Comparison of ENCODE assay signal across 18 cellular contexts in genomic region chr2:11163439-11164317, GRCh38. TPM values are rescaled to one million over a fixed set of nuclear protein-coding genes. Genes with fewer than 3 reads are reported as not detected.
A peak's percentile ranks its signal among the peaks of the same experiment; 100 is the strongest.
DNase-seq lines count a peak whose midpoint lies in the region; ATAC-seq and TF ChIP-seq lines count a peak whose summit lies in the region.
"Had no signal": no experiment of that assay in that cellular context is flagged by ENCODE, and none has a peak within 500 bp of the region (broad histone marks: within the 10 kb centered on the region; RNA-seq: fewer than 3 reads in every experiment).

No MANE protein-coding gene starts in this region.

- no peak for ATAC-seq in GM21786 (IDR thresholded peaks at IDR 0.05; ENCODE audit: unreplicated experiment)

- DNase-seq in LHCN-M2 (ENCODE audit: low read depth) (peak; percentile 26), astrocyte of the spinal cord (ENCODE audit: low read depth, low spot score) (peak; percentile 16), left kidney (ENCODE audit: low read depth, low spot score) (peak; percentile 33), renal cortical epithelial cell (ENCODE audit: low read depth) (peak; percentile 48), chondrocyte (ENCODE audit: low spot score) (no peak), anterior cingulate cortex (lab: John Stamatoyannopoulos, UW) (no peak)
- DNase-seq: DMS53, GDM1, GOT3, NCI-H1105 treated with DMSO at 0.1 percent for 48 hours, NCI-H2029 treated with DMSO at 0.1 percent for 48 hours, NCI-H226, NCI-H524 treated with DMSO at 0.1 percent for 48 hours, NCI-H82, Peyer's patch had no signal

- H3K27ac Mint-ChIP-seq in chondrocyte (ENCODE audit: unreplicated experiment): no peak overlapping the region
- H3K27ac Mint-ChIP-seq: B cell had no signal

- no peaks in the 10 kb centered on the region for H3K27me3 Mint-ChIP-seq in chondrocyte (ENCODE audit: low read depth)
- H3K27me3 Mint-ChIP-seq: B cell had no signal

- TF ChIP-seq CTCF in astrocyte of the spinal cord (IDR thresholded peaks at IDR 0.05; ENCODE audit: low read depth, low read length) (no peak), chondrocyte (IDR thresholded peaks at IDR 0.05) (no peak)

- in situ Hi-C loops in astrocyte of the spinal cord (cut with HindIII; ENCODE audit: low sequenced_read_pairs): no loop called here

- no peak overlapping the region for H3K4me3 ChIP-seq in astrocyte of the spinal cord (ENCODE audit: low read depth, low read length)
- H3K4me3 ChIP-seq: Peyer's patch, SJSA1 had no signal

- no peaks in the 10 kb centered on the region for H3K9me3 Mint-ChIP-seq in chondrocyte (ENCODE audit: low read depth)

- peaks cover 6% of the 10 kb centered on the region for H3K4me1 Mint-ChIP-seq in chondrocyte (ENCODE audit: low read depth)

- no peak overlapping the region for H3K4me3 Mint-ChIP-seq in chondrocyte (ENCODE audit: unreplicated experiment)
- H3K4me3 Mint-ChIP-seq: B cell had no signal

- H3K36me3 Mint-ChIP-seq in chondrocyte (ENCODE audit: low read depth): peaks cover 1% of the 10 kb centered on the region

RNA-seq across cellular contexts. Expression of gene SLC66A3, which starts 8.4 kb away (rescaled TPM):
- total RNA-seq in LHCN-M2 (2014; rRNA removed): 37.8 and 55.9 TPM in 2 replicates
- polyA plus RNA-seq in LHCN-M2 (2012): 19.6 TPM
- 36.1 and 81.1 TPM in 2 replicates for total RNA-seq in renal cortical epithelial cell
- total RNA-seq in chondrocyte: 25.8 to 29.3 TPM (median 28.0 TPM) in 3 replicates

Comparison
In these comparisons a context has a peak if more than half of its experiments do, and no peak if none do; other contexts are left out.
1. DNase-seq: peak in LHCN-M2 (single experiment), astrocyte of the spinal cord (single experiment), left kidney (single experiment) and renal cortical epithelial cell (single experiment); none in chondrocyte (single experiment) and anterior cingulate cortex (0 of 58).